9 cellular contexts compared by ENCODE assay signal in the genomic region with DNA sequence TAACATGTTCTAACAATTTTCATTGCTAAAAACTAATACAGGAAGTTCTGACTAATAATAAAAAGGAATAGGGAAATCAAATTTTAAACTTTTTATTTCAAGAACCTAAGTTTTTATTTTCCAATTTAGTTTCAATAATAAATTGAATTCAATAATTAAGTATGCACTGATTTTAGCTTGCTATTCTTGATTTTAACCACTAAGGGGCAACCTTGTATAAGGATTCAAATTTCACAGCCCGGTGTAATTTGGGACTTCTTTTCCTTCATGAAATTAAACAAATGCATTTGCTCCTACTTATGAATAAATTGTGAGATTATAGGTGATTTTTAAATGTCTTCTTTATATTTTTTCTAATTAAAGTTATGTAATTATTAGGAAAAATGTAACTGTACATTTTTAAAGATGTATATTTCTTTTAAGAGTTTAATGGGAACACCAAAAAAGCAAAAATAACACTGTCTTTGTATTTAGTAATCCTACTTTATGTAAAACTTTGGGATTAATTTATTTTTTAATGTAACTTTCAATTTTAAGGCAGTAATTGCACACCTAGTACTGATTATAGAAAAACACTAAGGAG.
DNase-seq lines count a peak whose midpoint lies in the region; ATAC-seq, FAIRE-seq and TF ChIP-seq lines count a peak whose summit lies in the region.
"Had no signal": no experiment of that assay in that cellular context is flagged by ENCODE, and none has a peak within 500 bp of the region (broad histone marks: within the 10 kb centered on the region; RNA-seq: fewer than 3 reads in every experiment).

No MANE protein-coding gene starts in this region.

- H3K4me1 ChIP-seq in A549 = peaks cover 13% of the 10 kb centered on the region
- H3K4me1 ChIP-seq in breast epithelium = no peaks in the 10 kb centered on the region

- POLR2A ChIA-PET in A549 (lab: Yijun Ruan, JAX) = no interaction called here

- no peaks in the 10 kb centered on the region for H3K9me3 ChIP-seq in A549
- H3K9me3 ChIP-seq in breast epithelium = no peaks in the 10 kb centered on the region

- TF ChIP-seq POLR2A in A549 (IDR thresholded peaks at IDR 0.05; ENCODE audit: low read length) (no peak), breast epithelium (IDR thresholded peaks at IDR 0.05) (no peak)

- WGBS in A549 (ENCODE audit: missing lambda C conversion rate) = 0% methylated on average over 1 of the region's 1 CpG

- CTCF ChIA-PET in A549 (lab: Yijun Ruan, JAX) = interaction anchor here (0.6 to 2.3 kb wide), 13 partner anchors 10 to 1426 kb away, joined by 3 to 23 read pairs (median 4); no protein-coding TSS in a partner anchor

- intact Hi-C loops in breast epithelium (cut with DNase I; ENCODE audit: low total_unique reads) (no loop called here), posterior cingulate gyrus (cut with DNase I) (no loop called here)

- TF ChIP-seq RAD21 in A549 (conservative IDR thresholded peaks at IDR 0.05 in 1 of 2, IDR thresholded peaks at IDR 0.05 in 1 of 2) = peak; percentile 83 to 92

- H3K36me3 ChIP-seq in breast epithelium = no peaks in the 10 kb centered on the region

- peak; percentile 56 for FAIRE-seq in A549 (lab: Jason Lieb, UNC)

- TF ChIP-seq EP300 in A549 (IDR thresholded peaks at IDR 0.05) = no peak

- no peak overlapping the region for H3K4me3 ChIP-seq in A549
- H3K4me3 ChIP-seq in breast epithelium = no peak overlapping the region

- H3K27ac ChIP-seq in A549 = no peak overlapping the region
- H3K27ac ChIP-seq in breast epithelium = no peak overlapping the region

- peak; percentile 75 for TF ChIP-seq CTCF in A549 (IDR thresholded peaks at IDR 0.05)
- TF ChIP-seq CTCF in GM12873 (IDR thresholded peaks at IDR 0.05; ENCODE audit: insufficient read depth, low read depth, low read length, missing control alignments) = peak; percentile 33
- peak in 2 of 3 donors; percentile 62 to 78 for TF ChIP-seq CTCF in breast epithelium (IDR thresholded peaks at IDR 0.05)

- peak; percentile 18 to 51 for DNase-seq in A549 (ENCODE audit: low read depth in 1 of 2, low spot score in 1 of 2)
- DNase-seq in NCI-H2029 treated with DMSO at 0.1 percent for 48 hours (lab: John Stamatoyannopoulos, UW) = peak; percentile 25
- no peak for DNase-seq in breast epithelium (ENCODE audit: low spot score in 2 of 2)
- DNase-seq in medulla oblongata (ENCODE audit: extremely low spot score) = peak; percentile 53
- DNase-seq in posterior cingulate gyrus = no peak
- DNase-seq: activated naive CD8-positive, alpha-beta T cell treated with anti-CD3 and anti-CD28 coated beads, Interleukin-2, amount 10 ng/mL, durations not matched to agents 7 days and 5 days had no signal

- no peaks in the 10 kb centered on the region for H3K27me3 ChIP-seq in breast epithelium

- no peak for ATAC-seq in A549
- no peak for ATAC-seq in GM19324 (IDR thresholded peaks at IDR 0.05; ENCODE audit: low FRiP score, unreplicated experiment)
- ATAC-seq in HG02678 (IDR thresholded peaks at IDR 0.05; ENCODE audit: unreplicated experiment) = no peak

- no peak overlapping the region for H3K4me2 ChIP-seq in A549

TF ChIP-seq in A549, 52 proteins besides CTCF, POLR2A, EP300 and RAD21:
- peak; percentile 70 for TF ChIP-seq SMC3 (IDR thresholded peaks at IDR 0.05)
- TF ChIP-seq CHD4 (IDR thresholded peaks at IDR 0.05; ENCODE audit: borderline replicate concordance) = no peak

Comparison
In these comparisons a context has a peak if more than half of its experiments do, and no peak if none do; other contexts are left out.
1. DNase-seq: peak in A549 (2 of 2), NCI-H2029 treated with DMSO at 0.1 percent for 48 hours (single experiment) and medulla oblongata (single experiment); none in breast epithelium (0 of 2) and posterior cingulate gyrus (0 of 10).
2. Peak in every context shown above with its lines, with median percentiles within 50 percentile points of each other: CTCF ChIP-seq.